In the genomic region with DNA sequence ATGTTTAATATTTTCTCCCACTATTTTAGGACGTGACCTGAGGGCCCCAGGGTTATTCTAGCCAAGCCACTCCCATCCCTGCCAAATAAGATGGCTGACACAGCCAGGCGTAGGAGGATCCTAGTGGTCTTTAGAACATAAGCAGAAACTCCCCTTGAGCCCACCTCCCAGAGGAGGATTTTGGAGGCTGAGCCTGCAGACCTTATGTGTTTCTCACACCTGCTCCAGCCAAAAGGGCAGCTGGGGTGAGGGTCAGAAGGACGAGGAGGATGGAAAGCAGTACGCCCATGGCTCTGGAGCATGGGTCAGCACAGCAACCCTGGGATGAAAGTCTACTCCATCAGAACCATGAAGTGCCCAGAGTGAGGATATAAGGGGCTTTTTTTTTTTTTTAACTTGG, we compare ENCODE assay signal across 1 cellular context.
TF ChIP-seq lines count a peak whose summit lies in the region.

No MANE protein-coding gene starts in this region.

TF ChIP-seq in WTC11, 78 proteins besides CTCF, POLR2A, EP300 and RAD21 (continued from another document):
- no peak for TF ChIP-seq ATF3 (CRISPR knock-in tag; conservative IDR thresholded peaks at IDR 0.05)
- TF ChIP-seq GRHL2 (CRISPR knock-in tag; IDR thresholded peaks at IDR 0.05; ENCODE audit: insufficient replicate concordance, severe bottlenecking), result no peak
- no peak for TF ChIP-seq E2F1 (CRISPR knock-in tag; IDR thresholded peaks at IDR 0.05)
- TF ChIP-seq ZNF671 (CRISPR knock-in tag; IDR thresholded peaks at IDR 0.05), result no peak
- TF ChIP-seq ZNF423 (CRISPR knock-in tag; IDR thresholded peaks at IDR 0.05), result no peak
